19 cellular contexts compared by ENCODE assay signal in genomic region chr12:118342115-118342514, GRCh38. TPM values are rescaled to one million over a fixed set of nuclear protein-coding genes. Genes with fewer than 3 reads are reported as not detected.
DNase-seq lines count a peak whose midpoint lies in the region; ATAC-seq and TF ChIP-seq lines count a peak whose summit lies in the region.
"Had no signal": no experiment of that assay in that cellular context is flagged by ENCODE, and none has a peak within 500 bp of the region (broad histone marks: within the 10 kb centered on the region; RNA-seq: fewer than 3 reads in every experiment).

No MANE protein-coding gene starts in this region.

- H3K27me3 Mint-ChIP-seq in activated T-cell treated with anti-CD3 and anti-CD28 coated beads, Interleukin-2, amount 50 U/mL, for 72 hours (ENCODE audit: low read depth): no peaks in the 10 kb centered on the region
- no peaks in the 10 kb centered on the region for H3K27me3 Mint-ChIP-seq in activated T-cell treated with anti-CD3 and anti-CD28 coated beads, Interleukin-2, amount 50 U/mL, for 4 hours (ENCODE audit: low read depth)
- H3K27me3 Mint-ChIP-seq: CD8-positive, alpha-beta memory T cell; IgD-negative memory B cell had no signal

- peak overlapping the region; percentile 14 for H3K27ac Mint-ChIP-seq in activated T-cell treated with anti-CD3 and anti-CD28 coated beads, Interleukin-2, amount 50 U/mL, for 72 hours
- H3K27ac Mint-ChIP-seq: HFFc6 had no signal

- H3K36me3 ChIP-seq in HAP-1 (replicated peaks): no peaks in the 10 kb centered on the region
- H3K36me3 ChIP-seq: SJSA1 had no signal

- H3K9me3 Mint-ChIP-seq in activated T-cell treated with anti-CD3 and anti-CD28 coated beads, Interleukin-2, amount 50 U/mL, for 72 hours: no peaks in the 10 kb centered on the region
- H3K9me3 Mint-ChIP-seq in activated T-cell treated with anti-CD3 and anti-CD28 coated beads, Interleukin-2, amount 50 U/mL, for 4 hours: no peaks in the 10 kb centered on the region
- H3K9me3 Mint-ChIP-seq: CD8-positive, alpha-beta memory T cell; HFFc6; IgD-negative memory B cell had no signal

- H3K4me3 Mint-ChIP-seq in activated T-cell treated with anti-CD3 and anti-CD28 coated beads, Interleukin-2, amount 50 U/mL, for 72 hours: no peak overlapping the region
- H3K4me3 Mint-ChIP-seq in activated T-cell treated with anti-CD3 and anti-CD28 coated beads, Interleukin-2, amount 50 U/mL, for 4 hours: no peak overlapping the region
- H3K4me3 Mint-ChIP-seq: CD8-positive, alpha-beta memory T cell; HFFc6 had no signal

- in situ Hi-C loops in HAP-1 (cut with MboI; ENCODE audit: low sequenced_read_pairs): no loop called here

- TF ChIP-seq CTCF in LNCaP clone FGC (IDR thresholded peaks at IDR 0.05; ENCODE audit: control insufficient read depth, extremely low read depth, insufficient read depth): no peak

- H3K4me3 ChIP-seq in LNCaP clone FGC (ENCODE audit: low read depth, low read length): no peak overlapping the region
- H3K4me3 ChIP-seq in HAP-1: no peak overlapping the region
- H3K4me3 ChIP-seq: BLaER1, SJSA1 had no signal

- no peak for DNase-seq in activated T-cell treated with anti-CD3 and anti-CD28 coated beads, Interleukin-2, amount 50 U/mL, for 72 hours
- DNase-seq in activated T-cell treated with anti-CD3 and anti-CD28 coated beads, Interleukin-2, amount 50 U/mL, for 4 hours: no peak
- peak; percentile 61 for DNase-seq in LNCaP clone FGC (ENCODE audit: low read depth)
- DNase-seq in left lobe of liver (ENCODE audit: low spot score): no peak
- DNase-seq in SIG-M5 treated with dmso at 0.1 percent for 504 hours (lab: John Stamatoyannopoulos, UW; ENCODE audit: unreplicated experiment): no peak
- no peak for DNase-seq in HAP-1 (ENCODE audit: low spot score in 2 of 2)
- DNase-seq: CD8-positive, alpha-beta memory T cell; DMS53; EL; HFFc6; NCI-H1417 treated with DMSO at 0.1 percent for 48 hours; NCI-H187 treated with DMSO at 0.1 percent for 48 hours; NCI-H226; NCI-H526 had no signal

- no peak for ATAC-seq in activated T-cell treated with anti-CD3 and anti-CD28 coated beads, Interleukin-2, amount 50 U/mL, for 72 hours (replicated peaks in 1 of 2)
- no peak for ATAC-seq in activated T-cell treated with anti-CD3 and anti-CD28 coated beads, Interleukin-2, amount 50 U/mL, for 4 hours
- ATAC-seq in left lobe of liver (peak; percentile 36), GM21529 (IDR thresholded peaks at IDR 0.05; ENCODE audit: unreplicated experiment) (no peak)
- ATAC-seq: Panc1 had no signal

- H3K4me1 Mint-ChIP-seq in activated T-cell treated with anti-CD3 and anti-CD28 coated beads, Interleukin-2, amount 50 U/mL, for 72 hours (ENCODE audit: low read depth): peaks cover 19% of the 10 kb centered on the region
- peaks cover 39% of the 10 kb centered on the region for H3K4me1 Mint-ChIP-seq in activated T-cell treated with anti-CD3 and anti-CD28 coated beads, Interleukin-2, amount 50 U/mL, for 4 hours (ENCODE audit: low read depth)

- no peaks in the 10 kb centered on the region for H3K27me3 ChIP-seq in HAP-1 (ENCODE audit: low read depth)
- H3K27me3 ChIP-seq: BLaER1, SJSA1 had no signal

- no peaks in the 10 kb centered on the region for H3K9me3 ChIP-seq in HAP-1
- H3K9me3 ChIP-seq: BLaER1, SJSA1 had no signal

- peaks cover 14% of the 10 kb centered on the region for H3K4me1 ChIP-seq in HAP-1

- H3K36me3 Mint-ChIP-seq in activated T-cell treated with anti-CD3 and anti-CD28 coated beads, Interleukin-2, amount 50 U/mL, for 72 hours (ENCODE audit: insufficient read depth in 2 of 2): peaks cover 0 to 3% of the 10 kb centered on the region in 2 donors
- peaks cover 12% of the 10 kb centered on the region for H3K36me3 Mint-ChIP-seq in activated T-cell treated with anti-CD3 and anti-CD28 coated beads, Interleukin-2, amount 50 U/mL, for 4 hours (ENCODE audit: insufficient read depth)

RNA-seq across cellular contexts. Expression of gene TAOK3, which starts 30.6 kb away (rescaled TPM):
- total RNA-seq in activated T-cell treated with anti-CD3 and anti-CD28 coated beads, Interleukin-2, amount 50 U/mL, for 72 hours: 10 to 100 TPM; 46.8 to 49.2 TPM
- 10 to 100 TPM; 39.8 to 46.5 (median 43.9) TPM for total RNA-seq in activated T-cell treated with anti-CD3 and anti-CD28 coated beads, Interleukin-2, amount 50 U/mL, for 4 hours
- total RNA-seq in left lobe of liver: 15.5 TPM

RNA-seq across cellular contexts. Expression of gene SUDS3, which starts 34.2 kb away (rescaled TPM):
- 10 to 100 TPM; 29.5 to 32.3 TPM for total RNA-seq in activated T-cell treated with anti-CD3 and anti-CD28 coated beads, Interleukin-2, amount 50 U/mL, for 72 hours
- 10 to 100 TPM; 20.5 to 22.8 (median 21.0) TPM for total RNA-seq in activated T-cell treated with anti-CD3 and anti-CD28 coated beads, Interleukin-2, amount 50 U/mL, for 4 hours
- total RNA-seq in left lobe of liver: 10.8 TPM
